Comparison of ENCODE assay signal across 17 cellular contexts in the genomic region with DNA sequence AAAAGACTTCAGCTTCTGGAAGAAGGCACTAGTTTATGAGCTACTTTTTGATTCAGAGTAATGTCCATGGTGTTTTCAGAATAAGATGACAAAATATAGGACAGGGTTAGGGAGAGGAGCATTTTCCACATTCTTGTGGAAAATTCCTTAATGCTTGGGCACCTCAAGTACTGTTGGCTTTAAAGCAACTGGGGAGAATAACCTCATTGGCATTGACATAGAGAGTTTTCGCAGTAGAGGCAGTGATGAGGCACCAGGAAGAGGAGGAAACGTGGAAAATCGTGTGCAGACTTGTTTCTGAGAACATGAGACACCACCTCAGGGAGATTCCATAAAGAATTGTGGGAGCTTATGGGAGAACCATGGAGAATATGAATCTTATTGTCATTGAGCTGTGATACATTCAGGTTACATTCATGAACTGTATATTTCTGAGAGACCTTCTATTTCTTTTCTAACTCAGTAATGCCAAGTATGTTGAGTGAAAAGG.
"Had no signal": no experiment of that assay in that cellular context is flagged by ENCODE, and none has a peak within 500 bp of the region (broad histone marks: within the 10 kb centered on the region; RNA-seq: fewer than 3 reads in every experiment).

No MANE protein-coding gene starts in this region.

- H3K4me1 Mint-ChIP-seq: activated naive CD4-positive, alpha-beta T cell treated with anti-CD3 and anti-CD28 coated beads, Interleukin-2, amount 50 U/mL, for 24 hours; naive thymus-derived CD8-positive, alpha-beta T cell had no signal

- FAIRE-seq: endometrium had no signal

- H3K36me3 Mint-ChIP-seq: activated naive CD4-positive, alpha-beta T cell treated with anti-CD3 and anti-CD28 coated beads, Interleukin-2, amount 50 U/mL, for 24 hours; naive thymus-derived CD8-positive, alpha-beta T cell had no signal

- H3K9me3 ChIP-seq: adrenal gland, colonic mucosa, gastrocnemius medialis, heart left ventricle, ovary, right lobe of liver, testis had no signal

- DNase-seq: activated gamma-delta T cell; adrenal gland; central memory CD4-positive, alpha-beta T cell; colonic mucosa; gastrocnemius medialis; heart left ventricle; mesendoderm; naive thymus-derived CD8-positive, alpha-beta T cell; ovary; right lobe of liver; stimulated activated CD4-positive, alpha-beta T cell treated with anti-CD3 and anti-CD28 coated beads, Interleukin-4, amount 100 ng/mL, for 1 hour; testis had no signal

- H3K27ac ChIP-seq: adrenal gland, colonic mucosa, gastrocnemius medialis, heart left ventricle, ovary, right lobe of liver, testis had no signal

- H3K27ac Mint-ChIP-seq: activated naive CD4-positive, alpha-beta T cell treated with anti-CD3 and anti-CD28 coated beads, Interleukin-2, amount 50 U/mL, for 24 hours; naive thymus-derived CD8-positive, alpha-beta T cell; T-helper 1 cell treated with Interleukin-12 subunit alpha and Interleukin-12 subunit beta and Interleukin-4 antibody, amounts not matched to agents 30 μg/mL and 1 μg/mL, for 36 hours had no signal

- H3K4me1 ChIP-seq: adrenal gland, colonic mucosa, gastrocnemius medialis, heart left ventricle, right lobe of liver, testis had no signal

- H3K27me3 ChIP-seq: adrenal gland, colonic mucosa, gastrocnemius medialis, heart left ventricle, ovary, right lobe of liver, testis had no signal

- H3K4me3 Mint-ChIP-seq: activated naive CD4-positive, alpha-beta T cell treated with anti-CD3 and anti-CD28 coated beads, Interleukin-2, amount 50 U/mL, for 24 hours; naive thymus-derived CD8-positive, alpha-beta T cell; T-helper 1 cell treated with Interleukin-12 subunit alpha and Interleukin-12 subunit beta and Interleukin-4 antibody, amounts not matched to agents 30 μg/mL and 1 μg/mL, for 36 hours had no signal

- H3K4me3 ChIP-seq: adrenal gland, colonic mucosa, gastrocnemius medialis, heart left ventricle, ovary, right lobe of liver, smooth muscle cell, testis had no signal

- H3K36me3 ChIP-seq: adrenal gland, colonic mucosa, gastrocnemius medialis, heart left ventricle, ovary, right lobe of liver had no signal

- H3K4me2 ChIP-seq: smooth muscle cell had no signal

- ATAC-seq: activated CD4-positive, CD25-positive, alpha-beta regulatory T cell treated with anti-CD3 and anti-CD28 coated beads, Interleukin-2, amount 50 U/mL, for 24 hours; gastrocnemius medialis; heart left ventricle; naive thymus-derived CD8-positive, alpha-beta T cell; right lobe of liver had no signal

- H3K27me3 Mint-ChIP-seq: activated naive CD4-positive, alpha-beta T cell treated with anti-CD3 and anti-CD28 coated beads, Interleukin-2, amount 50 U/mL, for 24 hours; naive thymus-derived CD8-positive, alpha-beta T cell had no signal
